31 cellular contexts compared by ENCODE assay signal in the genomic region with DNA sequence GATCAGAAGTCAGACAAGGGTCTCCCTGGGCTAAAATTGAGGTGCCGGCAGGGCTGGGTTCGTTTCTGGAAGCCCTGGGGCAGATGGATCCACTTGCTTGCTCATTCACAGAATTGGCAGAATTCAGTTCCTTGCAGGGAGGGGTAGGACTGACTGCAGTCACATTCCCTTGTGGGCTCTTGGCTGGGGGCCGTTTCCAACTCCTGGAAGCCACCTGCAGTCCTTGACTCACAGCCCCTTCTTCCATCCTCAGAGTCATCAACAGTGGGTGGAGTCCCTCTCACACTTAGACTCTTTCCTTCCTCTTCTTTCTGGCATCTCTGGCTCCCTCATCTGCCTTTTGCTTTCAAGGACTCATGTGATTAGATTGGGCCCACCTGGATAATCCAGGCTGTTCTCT.
"Had no signal": no experiment of that assay in that cellular context is flagged by ENCODE, and none has a peak within 500 bp of the region (broad histone marks: within the 10 kb centered on the region; RNA-seq: fewer than 3 reads in every experiment).

No MANE protein-coding gene starts in this region.

- H3K4me3 ChIP-seq: Peyer's patch, SJSA1 had no signal

- H3K36me3 ChIP-seq: Peyer's patch, SJSA1 had no signal

- H3K4me1 ChIP-seq: Peyer's patch, SJSA1 had no signal

- ATAC-seq: activated naive CD8-positive, alpha-beta T cell treated with anti-CD3 and anti-CD28 coated beads, Interleukin-2, amount 50 U/mL, for 24 hours; PC-3; T-cell; T-helper 17 cell had no signal

- DNase-seq: activated B cell treated with CpG ODN at 0.5 μM for 24 hours; activated CD4-positive, alpha-beta memory T cell treated with anti-CD3 and anti-CD28 coated beads for 36 hours; activated CD4-positive, alpha-beta T cell treated with anti-CD3 and anti-CD28 coated beads for 4 hours; activated CD4-positive, alpha-beta T cell treated with anti-CD3 and anti-CD28 coated beads, Interleukin-2, amount 50 U/mL, for 1 hour; activated CD4-positive, CD25-positive, alpha-beta regulatory T cell treated with anti-CD3 and anti-CD28 coated beads, Interleukin-2, amount 50 U/mL, for 72 hours; activated CD8-positive, alpha-beta memory T cell treated with anti-CD3 and anti-CD28 coated beads, Interleukin-2, amount 50 U/mL, for 4 hours; activated effector memory CD4-positive, alpha-beta T cell treated with Interleukin-2 at 50 U/mL for 16 hours; activated naive CD4-positive, alpha-beta T cell treated with anti-CD3 and anti-CD28 coated beads, Interleukin-2, amount 10 ng/mL, durations not matched to agents 7 days and 5 days; activated naive CD8-positive, alpha-beta T cell treated with anti-CD3 and anti-CD28 coated beads, Interleukin-2, amount 50 U/mL, for 24 hours; activated T-cell treated with anti-CD3 and anti-CD28 coated beads, Interleukin-2, amount 50 U/mL, for 48 hours; anterior cingulate cortex; central memory CD4-positive, alpha-beta T cell; NCI-H1105; NCI-H1436; NCI-H1694; NCI-H1930; NCI-H2081 treated with DMSO at 0.1 percent for 48 hours; NCI-H345; NCI-H524 treated with DMSO at 0.1 percent for 48 hours; NK-92 treated with Interleukin-12 subunit alpha and Interleukin-12 subunit beta, amount 100 ng/mL, for 24 hours; PC-3; Peyer's patch; RPMI8226; SHP77 treated with DMSO at 0.1 percent for 48 hours; SK-N-SH; T-cell; T-helper 17 cell; T-helper 9 cell had no signal

- H3K27me3 ChIP-seq: Peyer's patch had no signal

- H3K27ac ChIP-seq: KMS-11, Peyer's patch, SJSA1, VCaP had no signal

- H3K9me3 ChIP-seq: SJSA1, SK-N-SH had no signal
